Comparison of ENCODE assay signal across 1 cellular context in genomic region chr7:28239823-28240204, GRCh38.
TF ChIP-seq lines count a peak whose summit lies in the region.

No MANE protein-coding gene starts in this region.

TF ChIP-seq in GM23338, 12 proteins besides CTCF, POLR2A, EP300 and RAD21 (continued from another document):
- TF ChIP-seq ZNF462 (CRISPR knock-in tag; IDR thresholded peaks at IDR 0.05) (no peak), CREB1 (CRISPR knock-in tag; IDR thresholded peaks at IDR 0.05; ENCODE audit: low read depth) (no peak), ETS1 (IDR thresholded peaks at IDR 0.05) (no peak), ZNF114 (CRISPR knock-in tag; IDR thresholded peaks at IDR 0.05) (no peak), EZH2phosphoT487 (IDR thresholded peaks at IDR 0.05; ENCODE audit: unreplicated experiment) (no peak), ZNF331 (CRISPR knock-in tag; IDR thresholded peaks at IDR 0.05; ENCODE audit: low read depth) (no peak)
